ENCODE assay signal across 28 cellular contexts in genomic region chr1:183736391-183736790, GRCh38.
"Had no signal": no experiment of that assay in that cellular context is flagged by ENCODE, and none has a peak within 500 bp of the region (broad histone marks: within the 10 kb centered on the region; RNA-seq: fewer than 3 reads in every experiment).

No MANE protein-coding gene starts in this region.

- H3K27me3 Mint-ChIP-seq: activated naive CD8-positive, alpha-beta T cell had no signal

- FAIRE-seq: endothelial cell of umbilical vein, small intestine had no signal

- H3K9me3 ChIP-seq: body of pancreas, colonic mucosa, heart right ventricle, lower lobe of right lung, ovary, psoas muscle, sigmoid colon, tibial nerve had no signal

- H3K36me3 Mint-ChIP-seq: naive B cell had no signal

- H3K27ac ChIP-seq: colonic mucosa, dorsolateral prefrontal cortex, lower lobe of right lung, psoas muscle, WERI-Rb-1 had no signal

- H3K9me3 Mint-ChIP-seq: naive B cell had no signal

- ATAC-seq: activated CD4-positive, CD25-positive, alpha-beta regulatory T cell treated with anti-CD3 and anti-CD28 coated beads, Interleukin-2, amount 50 U/mL, for 24 hours; body of pancreas; heart right ventricle; left lobe of liver; lower lobe of right lung; psoas muscle had no signal

- H3K36me3 ChIP-seq: colonic mucosa, heart right ventricle, lower lobe of right lung, ovary, sigmoid colon, tibial nerve, WERI-Rb-1 had no signal

- H3K4me1 ChIP-seq: body of pancreas, colonic mucosa, psoas muscle had no signal

- H3K27ac Mint-ChIP-seq: activated naive CD8-positive, alpha-beta T cell had no signal

- H3K4me3 Mint-ChIP-seq: activated naive CD8-positive, alpha-beta T cell; naive B cell had no signal

- H3K4me1 Mint-ChIP-seq: naive B cell had no signal

- H3K27me3 ChIP-seq: body of pancreas, colonic mucosa, dorsolateral prefrontal cortex, heart right ventricle, ovary, sigmoid colon, tibial nerve had no signal

- H3K4me3 ChIP-seq: body of pancreas, colonic mucosa, dorsolateral prefrontal cortex, heart right ventricle, lower lobe of right lung, ovary, psoas muscle, sigmoid colon, tibial nerve had no signal

- DNase-seq: activated CD4-positive, alpha-beta T cell treated with anti-CD3 and anti-CD28 coated beads for 48 hours; activated CD4-positive, alpha-beta T cell treated with anti-CD3 and anti-CD28 coated beads, Interleukin-2, amount 50 U/mL, for 48 hours; activated CD8-positive, alpha-beta memory T cell treated with anti-CD3 and anti-CD28 coated beads for 24 hours; activated effector memory CD4-positive, alpha-beta T cell treated with Interleukin-2 at 50 U/mL for 16 hours; activated naive CD4-positive, alpha-beta T cell treated with Interleukin-2 at 50 U/mL for 16 hours; aorta; body of pancreas; cerebellar nuclear complex; colonic mucosa; dorsolateral prefrontal cortex; effector memory CD4-positive, alpha-beta T cell; foreskin fibroblast; heart right ventricle; kidney glomerular epithelial cell; lower lobe of right lung; naive B cell; ovary; psoas muscle; sigmoid colon; small intestine; stimulated activated CD4-positive, alpha-beta T cell treated with anti-CD3 and anti-CD28 coated beads, Interleukin-1b, Interleukin-23, amount 100 ng/mL, for 48 hours; stimulated activated naive CD4-positive, alpha-beta T cell; WERI-Rb-1 had no signal
